14 cellular contexts compared by ENCODE assay signal in genomic region chr14:61174395-61175386, GRCh38.
DNase-seq lines count a peak whose midpoint lies in the region; ATAC-seq, FAIRE-seq and TF ChIP-seq lines count a peak whose summit lies in the region.
"Had no signal": no experiment of that assay in that cellular context is flagged by ENCODE, and none has a peak within 500 bp of the region (broad histone marks: within the 10 kb centered on the region; RNA-seq: fewer than 3 reads in every experiment).

No MANE protein-coding gene starts in this region.

- H3K4me1 Mint-ChIP-seq in HFFc6 (ENCODE audit: low read depth): peaks cover 45% of the 10 kb centered on the region

- no peaks in the 10 kb centered on the region for H3K23me2 ChIP-seq in H1 (ENCODE audit: low read depth, low read length)

- H3K79me2 ChIP-seq in H1 (ENCODE audit: control insufficient read depth in 1 of 2, insufficient read depth in 2 of 2, low read length in 2 of 2): no peaks in the 10 kb centered on the region

- no peak for TF ChIP-seq RAD21 in H1 (IDR thresholded peaks at IDR 0.05 in 1 of 2, conservative IDR thresholded peaks at IDR 0.05 in 1 of 2; ENCODE audit: low read depth in 2 of 2, low read length in 2 of 2)

- H3K4me3 ChIP-seq in H1 (ENCODE audit: extremely low read depth in 1 of 4, insufficient read depth in 2 of 4, low read depth in 3 of 4, low read length in 4 of 4) (no peak overlapping the region; a peak in 1 of 8 replicates), neuron (ENCODE audit: low read length) (no peak overlapping the region), upper lobe of left lung (no peak overlapping the region)
- H3K4me3 ChIP-seq: testis had no signal

- peak; percentile 32 for DNase-seq in HFFc6
- DNase-seq in RPMI7951 (ENCODE audit: low read depth): peak; percentile 47
- no peak for DNase-seq in H1 (ENCODE audit: low read depth in 1 of 2, low spot score in 2 of 2)
- DNase-seq in NCI-H2227 (lab: John Stamatoyannopoulos, UW; ENCODE audit: unreplicated experiment): no peak
- DNase-seq in upper lobe of left lung: no peak
- no peak for DNase-seq in DMS 273 treated with DMSO at 0.1 percent for 48 hours (lab: John Stamatoyannopoulos, UW)
- DNase-seq in Right ventricle myocardium superior: no peak
- DNase-seq: activated CD8-positive, alpha-beta memory T cell treated with anti-CD3 and anti-CD28 coated beads, Interleukin-2, amount 50 U/mL, for 48 hours; KBM-7; NCI-H2171; right cardiac atrium; testis had no signal

- ATAC-seq in upper lobe of left lung (ENCODE audit: low FRiP score in 2 of 2) (no peak), Right ventricle myocardium superior (ENCODE audit: poor library complexity) (no peak)
- ATAC-seq: right cardiac atrium had no signal

- no peak overlapping the region for H3K4me2 ChIP-seq in H1 (ENCODE audit: insufficient read depth in 1 of 2, low read depth in 2 of 2, low read length in 2 of 2)

- H2AFZ ChIP-seq in H1 (ENCODE audit: low read length) (no peak overlapping the region; the same call in 1 of the 2 replicates), neuron (ENCODE audit: low read depth, low read length) (peak overlapping the region; percentile 39)

- H3K36me3 ChIP-seq in H1 (ENCODE audit: control insufficient read depth in 2 of 4, insufficient read depth in 4 of 4, low read length in 3 of 4) (no peaks in the 10 kb centered on the region), neuron (ENCODE audit: insufficient read depth, low read length) (no peaks in the 10 kb centered on the region), upper lobe of left lung (no peaks in the 10 kb centered on the region)

- no peak overlapping the region for H3K4me3 Mint-ChIP-seq in HFFc6

- no peak overlapping the region for H2AK5ac ChIP-seq in H1 (ENCODE audit: low read depth, low read length)

- H2BK120ac ChIP-seq in H1 (replicated peaks; ENCODE audit: low read depth, low read length): peak overlapping the region; percentile 48

- H4K20me1 ChIP-seq in H1 (replicated peaks in 1 of 2; ENCODE audit: control insufficient read depth in 1 of 2, insufficient read depth in 2 of 2, low read length in 2 of 2): no peaks in the 10 kb centered on the region

- no peak overlapping the region for H3K27ac Mint-ChIP-seq in HFFc6

- peak overlapping the region; percentile 64; the same call in 1 of the 2 replicates for H2BK12ac ChIP-seq in H1 (ENCODE audit: low read depth, low read length)

- no peak overlapping the region for H3K56ac ChIP-seq in H1 (replicated peaks; ENCODE audit: insufficient read length, low read depth, low read length)

- WGBS in H1 (ENCODE audit: extremely low coverage in 1 of 2, insufficient coverage in 1 of 2, insufficient read length in 1 of 2, insufficient replicate concordance in 2 of 2, low coverage in 1 of 2, low lambda C conversion rate in 2 of 2, missing lambda C conversion rate in 1 of 2), 2 experiments: 65% methylated on average over 11 of the region's 11 CpGs; no CpG with 5 or more reads in 1 of the 2 experiments
- 80 to 82% methylated on average over 11 of the region's 11 CpGs for whole genome bisulfite sequencing in upper lobe of left lung, 2 donors

- no peak overlapping the region for H4K8ac ChIP-seq in H1 (ENCODE audit: extremely low read depth, insufficient read depth, low read length)

- H3K36me3 Mint-ChIP-seq in HFFc6 (ENCODE audit: low read depth): peaks cover 11% of the 10 kb centered on the region

- no peak overlapping the region for H3K23ac ChIP-seq in H1 (ENCODE audit: insufficient read length)

- no peaks in the 10 kb centered on the region; the same call in 1 of the 2 replicates for H3K9me3 Mint-ChIP-seq in HFFc6

- H3K4me1 ChIP-seq in H1 (replicated peaks in 1 of 4; ENCODE audit: control insufficient read depth in 3 of 4, insufficient read depth in 4 of 4, low read length in 3 of 4): peaks cover 5 to 10% (median 9%) of the 10 kb centered on the region in 4 experiments; a peak in 6 of 7 replicates
- H3K4me1 ChIP-seq in neuron (ENCODE audit: insufficient read depth, low read length): peaks cover 17% of the 10 kb centered on the region
- no peaks in the 10 kb centered on the region for H3K4me1 ChIP-seq in upper lobe of left lung
- H3K4me1 ChIP-seq: testis had no signal

- H3K4ac ChIP-seq in H1 (replicated peaks; ENCODE audit: insufficient read length, low read depth, low read length): no peak overlapping the region

- no peak overlapping the region for H4K91ac ChIP-seq in H1 (replicated peaks; ENCODE audit: insufficient read length, low read length)

- H3K79me1 ChIP-seq in H1 (ENCODE audit: low read depth, low read length): no peaks in the 10 kb centered on the region

- TF ChIP-seq POLR2A in H1 (IDR thresholded peaks at IDR 0.05; ENCODE audit: control extremely low read depth in 1 of 2, low read depth in 2 of 2, low read length in 2 of 2): no peak
- TF ChIP-seq POLR2A in upper lobe of left lung (IDR thresholded peaks at IDR 0.05): no peak

- H3K27me3 ChIP-seq in H1 (replicated peaks in 1 of 4; ENCODE audit: control insufficient read depth in 3 of 4, extremely low read depth in 1 of 4, insufficient read depth in 3 of 4, low read length in 3 of 4) (no peaks in the 10 kb centered on the region), neuron (ENCODE audit: insufficient read depth, low read length) (no peaks in the 10 kb centered on the region), upper lobe of left lung (no peaks in the 10 kb centered on the region)
- H3K27me3 ChIP-seq: testis had no signal

- peaks cover 4 to 6% of the 10 kb centered on the region in 2 experiments; a peak in 2 of 4 replicates for H3K9me3 ChIP-seq in H1 (ENCODE audit: insufficient read depth in 2 of 2, low read depth in 1 of 2, low read length in 1 of 2)
- no peaks in the 10 kb centered on the region for H3K9me3 ChIP-seq in neuron (ENCODE audit: low read length)
- H3K9me3 ChIP-seq in upper lobe of left lung: no peaks in the 10 kb centered on the region
- H3K9me3 ChIP-seq: testis had no signal

- intact Hi-C loops in Right ventricle myocardium superior (cut with DNase I): no loop called here

- TF ChIP-seq CTCF in HFFc6 (IDR thresholded peaks at IDR 0.05): no peak
- TF ChIP-seq CTCF in H1 (IDR thresholded peaks at IDR 0.05; ENCODE audit: control extremely low read depth in 1 of 3, insufficient read depth in 1 of 3, low read depth in 1 of 3, low read length in 3 of 3): no peak
- TF ChIP-seq CTCF in upper lobe of left lung (IDR thresholded peaks at IDR 0.05): no peak

- H4K5ac ChIP-seq in H1 (ENCODE audit: insufficient read length, low read depth, low read length): no peak overlapping the region

- FAIRE-seq in H1 (lab: Jason Lieb, UNC): no peak
- FAIRE-seq: TTC549 had no signal

- H3K18ac ChIP-seq in H1 (ENCODE audit: extremely low read depth, low read length): peak overlapping the region; percentile 44; the same call in 1 of the 2 replicates

- no peak overlapping the region for H3K27ac ChIP-seq in H1 (ENCODE audit: low read depth, low read length)
- no peak overlapping the region for H3K27ac ChIP-seq in upper lobe of left lung
- H3K27ac ChIP-seq: testis had no signal

- POLR2A ChIA-PET in H1 (lab: Charles Lee; ENCODE audit: partially characterized antibody): interaction anchor here (1.1 kb wide), 1 partner anchor 9 kb away, joined by 3 read pairs; no protein-coding TSS in a partner anchor

- CTCF ChIA-PET in H1 (lab: Charles Lee; ENCODE audit: partially characterized antibody): interaction anchor here (0.6 to 2.0 kb wide), 7 partner anchors 17 to 140 kb away, joined by 3 to 5 read pairs (median 3); no protein-coding TSS in a partner anchor

- H2BK15ac ChIP-seq in H1 (ENCODE audit: low read length): no peak overlapping the region

- H3K27me3 Mint-ChIP-seq in HFFc6 (ENCODE audit: insufficient read depth): peaks cover 2% of the 10 kb centered on the region

- no peak for TF ChIP-seq EP300 in H1 (IDR thresholded peaks at IDR 0.05; ENCODE audit: borderline replicate concordance in 1 of 2, low read depth in 2 of 2, low read length in 2 of 2)
- no peak for TF ChIP-seq EP300 in upper lobe of left lung (IDR thresholded peaks at IDR 0.05)

- peak overlapping the region; percentile 53; the same call in 1 of the 2 replicates for H2BK20ac ChIP-seq in H1 (ENCODE audit: low read length)

- H3K14ac ChIP-seq in H1 (ENCODE audit: insufficient read length): no peak overlapping the region

- peak overlapping the region; percentile 46; the same call in 1 of the 2 replicates for H2BK5ac ChIP-seq in H1 (ENCODE audit: low read depth, low read length)

- no peak overlapping the region for H3K9ac ChIP-seq in H1 (replicated peaks in 1 of 4; ENCODE audit: extremely low read depth in 1 of 4, low read depth in 3 of 4, low read length in 3 of 4)

TF ChIP-seq in H1, 55 proteins besides CTCF, POLR2A, EP300 and RAD21:
- TF ChIP-seq TAF1 (IDR thresholded peaks at IDR 0.05; ENCODE audit: low read depth, low read length) (no peak), RXRA (IDR thresholded peaks at IDR 0.05; ENCODE audit: insufficient read depth, low read depth, low read length) (no peak), CTBP2 (IDR thresholded peaks at IDR 0.05; ENCODE audit: borderline replicate concordance, insufficient read depth, insufficient read length, low read length) (no peak), EGR1 (IDR thresholded peaks at IDR 0.05; ENCODE audit: borderline replicate concordance, low read depth, low read length) (no peak), KDM5A (IDR thresholded peaks at IDR 0.05; ENCODE audit: low read length) (no peak), HDAC2 (IDR thresholded peaks at IDR 0.05; ENCODE audit: borderline replicate concordance in 1 of 2, low read depth in 2 of 2, low read length in 2 of 2) (no peak), RFX5 (IDR thresholded peaks at IDR 0.05; ENCODE audit: borderline replicate concordance, low read depth, low read length) (no peak), YY1 (IDR thresholded peaks at IDR 0.05; ENCODE audit: low read depth, low read length) (no peak), BRCA1 (IDR thresholded peaks at IDR 0.05; ENCODE audit: low read depth, low read length) (no peak)

Comparison
In these comparisons a context has a peak if more than half of its experiments do, and no peak if none do; other contexts are left out.
1. DNase-seq: peak in HFFc6 (single experiment) and RPMI7951 (single experiment); none in H1 (0 of 2), NCI-H2227 (single experiment), upper lobe of left lung (0 of 2), DMS 273 treated with DMSO at 0.1 percent for 48 hours (single experiment) and Right ventricle myocardium superior (single experiment).